In the genomic region with DNA sequence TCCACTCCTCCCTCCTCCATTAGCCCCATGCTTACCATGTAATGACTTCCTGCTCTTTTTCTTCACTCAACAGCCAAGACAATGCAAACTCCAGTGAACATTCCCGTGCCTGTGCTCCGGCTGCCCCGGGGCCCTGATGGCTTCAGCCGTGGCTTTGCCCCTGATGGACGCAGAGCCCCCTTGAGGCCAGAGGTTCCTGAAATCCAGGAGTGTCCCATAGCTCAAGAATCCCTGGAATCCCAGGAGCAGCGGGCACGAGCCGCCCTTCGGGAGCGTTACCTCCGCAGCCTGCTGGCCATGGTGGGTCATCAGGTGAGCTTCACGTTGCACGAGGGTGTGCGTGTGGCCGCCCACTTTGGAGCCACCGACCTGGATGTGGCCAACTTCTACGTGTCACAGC, we compare ENCODE assay signal across 1 cellular context.
TF ChIP-seq lines count a peak whose summit lies in the region.

No MANE protein-coding gene starts in this region.

TF ChIP-seq in HepG2, 621 proteins besides CTCF, POLR2A, EP300 and RAD21:
- TF ChIP-seq SMARCE1 (IDR thresholded peaks at IDR 0.05; ENCODE audit: borderline replicate concordance) (no peak), MIER2 (CRISPR knock-in tag; IDR thresholded peaks at IDR 0.05) (no peak), RBFOX2 (IDR thresholded peaks at IDR 0.05; ENCODE audit: low read depth, low read length) (0 out of 2 replicates have a peak, but pooled peaks have one; percentile 34)
- TF ChIP-seq, protein P1, sequence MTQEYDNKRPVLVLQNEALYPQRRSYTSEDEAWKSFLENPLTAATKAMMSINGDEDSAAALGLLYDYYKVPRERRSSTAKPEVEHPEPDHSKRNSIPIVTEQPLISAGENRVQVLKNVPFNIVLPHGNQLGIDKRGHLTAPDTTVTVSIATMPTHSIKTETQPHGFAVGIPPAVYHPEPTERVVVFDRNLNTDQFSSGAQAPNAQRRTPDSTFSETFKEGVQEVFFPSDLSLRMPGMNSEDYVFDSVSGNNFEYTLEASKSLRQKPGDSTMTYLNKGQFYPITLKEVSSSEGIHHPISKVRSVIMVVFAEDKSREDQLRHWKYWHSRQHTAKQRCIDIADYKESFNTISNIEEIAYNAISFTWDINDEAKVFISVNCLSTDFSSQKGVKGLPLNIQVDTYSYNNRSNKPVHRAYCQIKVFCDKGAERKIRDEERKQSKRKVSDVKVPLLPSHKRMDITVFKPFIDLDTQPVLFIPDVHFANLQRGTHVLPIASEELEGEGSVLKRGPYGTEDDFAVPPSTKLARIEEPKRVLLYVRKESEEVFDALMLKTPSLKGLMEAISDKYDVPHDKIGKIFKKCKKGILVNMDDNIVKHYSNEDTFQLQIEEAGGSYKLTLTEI (CRISPR knock-in tag; conservative IDR thresholded peaks at IDR 0.05) = no peak
TF ChIP-seq in HepG2: peak in this region for 1.
